Comparison of ENCODE assay signal across 26 cellular contexts in genomic region chr3:122947621-122948202, GRCh38.
DNase-seq lines count a peak whose midpoint lies in the region; ATAC-seq, FAIRE-seq and TF ChIP-seq lines count a peak whose summit lies in the region.
"Had no signal": no experiment of that assay in that cellular context is flagged by ENCODE, and none has a peak within 500 bp of the region (broad histone marks: within the 10 kb centered on the region; RNA-seq: fewer than 3 reads in every experiment).

No MANE protein-coding gene starts in this region.

- no peak overlapping the region for H2BK20ac ChIP-seq in IMR-90 (ENCODE audit: low read depth, low read length)

- no peaks in the 10 kb centered on the region for H3K9me1 ChIP-seq in IMR-90 (ENCODE audit: insufficient read depth, low read length)

- H3K4me1 ChIP-seq in A549 (peaks cover 6% of the 10 kb centered on the region; the same call in 2 of the 3 replicates), IMR-90 (ENCODE audit: control insufficient read depth, insufficient read depth, low read length) (peaks cover 1% of the 10 kb centered on the region; the same call in 1 of the 2 replicates), mesenchymal stem cell (ENCODE audit: control insufficient read depth, insufficient read depth, low read depth, low read length) (peaks cover 5% of the 10 kb centered on the region)
- H3K4me1 ChIP-seq: gastrocnemius medialis, uterus had no signal

- TF ChIP-seq EP300 in A549 (IDR thresholded peaks at IDR 0.05), result no peak

- H2AK5ac ChIP-seq in IMR-90 (ENCODE audit: low read depth, low read length) (no peak overlapping the region), mesenchymal stem cell (ENCODE audit: low read length, severe bottlenecking) (no peak overlapping the region)

- H4K20me1 ChIP-seq in IMR-90 (ENCODE audit: insufficient read depth, low read length), result no peaks in the 10 kb centered on the region

- H2BK5ac ChIP-seq in IMR-90 (ENCODE audit: low read depth, low read length, poor library complexity, severe bottlenecking), result no peak overlapping the region
- no peak overlapping the region for H2BK5ac ChIP-seq in mesenchymal stem cell (ENCODE audit: low read depth, low read length, poor library complexity, severe bottlenecking)

- H4K8ac ChIP-seq in IMR-90 (ENCODE audit: low read depth in 2 of 2, low read length in 2 of 2) (no peak overlapping the region), mesenchymal stem cell (ENCODE audit: low read length) (no peak overlapping the region)

- DNase-seq in A549 (ENCODE audit: low read depth in 1 of 2, low spot score in 1 of 2) (peak; percentile 33 to 42), IMR-90 (peak; percentile 17), choroid plexus epithelial cell (ENCODE audit: low read depth) (peak; percentile 71), mesenchymal stem cell (peak; percentile 70), HCEC 1CT (no peak), DMS53 treated with DMSO at 0.1 percent for 48 hours (lab: John Stamatoyannopoulos, UW; ENCODE audit: unreplicated experiment) (no peak), AG08395 (ENCODE audit: low spot score) (no peak)
- DNase-seq: activated CD4-positive, alpha-beta T cell treated with anti-CD3 and anti-CD28 coated beads, Interleukin-2, amount 10 ng/mL, durations not matched to agents 7 days and 5 days; activated naive CD4-positive, alpha-beta T cell; activated T-cell treated with anti-CD3 and anti-CD28 coated beads, Interleukin-2, amount 50 U/mL, for 48 hours; amniotic stem cell; Calu3; effector CD8-positive, alpha-beta T cell; EL; gastrocnemius medialis; Kasumi-1; lower lobe of right lung; NCI-H1048; NCI-H187 treated with DMSO at 0.1 percent for 48 hours; stimulated activated CD4-positive, alpha-beta T cell treated with anti-CD3 and anti-CD28 coated beads, Interleukin-2, amount 100 ng/mL, for 48 hours; uterus had no signal

- H3K4me3 ChIP-seq in A549 (no peak overlapping the region), IMR-90 (ENCODE audit: insufficient read depth, low read depth, low read length) (no peak overlapping the region), choroid plexus epithelial cell (ENCODE audit: low read depth, low read length) (no peak overlapping the region), mesenchymal stem cell (ENCODE audit: insufficient read depth in 1 of 2, low read depth in 1 of 2, low read length in 2 of 2) (no peak overlapping the region)
- H3K4me3 ChIP-seq: gastrocnemius medialis, lower lobe of right lung, thoracic aorta, uterus had no signal

- no peak for TF ChIP-seq CTCF in A549 (IDR thresholded peaks at IDR 0.05)
- no peak for TF ChIP-seq CTCF in IMR-90 (conservative IDR thresholded peaks at IDR 0.05; ENCODE audit: low read depth, low read length)
- TF ChIP-seq CTCF in choroid plexus epithelial cell (conservative IDR thresholded peaks at IDR 0.05; ENCODE audit: low read depth, low read length), result no peak

- no TSS peak for BruUV-seq in IMR-90 (replicated peaks; lab: Mats Ljungman, UMichigan)

- dilution Hi-C loops in IMR-90 (cut with HindIII; ENCODE audit: low sequenced_read_pairs, unreplicated experiment), result no loop called here

- H3K9ac ChIP-seq in IMR-90 (ENCODE audit: low read depth, low read length) (no peak overlapping the region), mesenchymal stem cell (ENCODE audit: low read length) (no peak overlapping the region)

- H3K27me3 ChIP-seq in IMR-90 (ENCODE audit: control insufficient read depth, insufficient read depth, low read length) (peaks cover 33% of the 10 kb centered on the region), mesenchymal stem cell (ENCODE audit: control insufficient read depth in 1 of 2, insufficient read depth in 1 of 2, low read length in 2 of 2) (peaks cover 49 to 55% of the 10 kb centered on the region in 2 experiments)
- H3K27me3 ChIP-seq: gastrocnemius medialis, uterus had no signal

- intact Hi-C loops in IMR-90 (cut with micrococcal nuclease), result loop anchor here (10.0 kb wide), 1 partner anchor 383 kb away; the partner anchor contains the start of genes DTX3L and PARP9

- no peak overlapping the region for H4K5ac ChIP-seq in IMR-90 (ENCODE audit: low read depth, low read length)

- ATAC-seq in A549 (0 out of 6 replicates have a peak, but pooled peaks of 1 of the 2 experiments have one; percentile 15), IMR-90 (ENCODE audit: low read depth) (no peak), GM21423 (IDR thresholded peaks at IDR 0.05; ENCODE audit: unreplicated experiment) (no peak)
- ATAC-seq: gastrocnemius medialis; lower lobe of right lung; stimulated activated memory B cell treated with anti-CD40 and anti-IgM and Interleukin-4, amounts not matched to agents 10 μg/mL and 1 μg/mL and 100 μg/mL, for 72 hours had no signal

- H3K18ac ChIP-seq in IMR-90 (ENCODE audit: low read depth, low read length) (no peak overlapping the region), mesenchymal stem cell (ENCODE audit: low read depth in 1 of 2, low read length in 2 of 2) (no peak overlapping the region)

- H3K36me3 ChIP-seq in IMR-90 (ENCODE audit: control insufficient read depth, insufficient read depth, low read length) (no peaks in the 10 kb centered on the region), mesenchymal stem cell (ENCODE audit: control insufficient read depth in 1 of 2, insufficient read depth in 2 of 2, low read depth in 1 of 2, low read length in 2 of 2) (no peaks in the 10 kb centered on the region)
- H3K36me3 ChIP-seq: gastrocnemius medialis, lower lobe of right lung, thoracic aorta, uterus had no signal

- CTCF ChIA-PET in A549 (lab: Yijun Ruan, JAX), result interaction anchor here (0.6 to 0.8 kb wide), 2 partner anchors 11 to 80 kb away, joined by 3 to 4 read pairs; partner anchors contain the start of gene SEMA5B
- CTCF ChIA-PET in IMR-90 (lab: Yijun Ruan, JAX), result no interaction called here

- H2AFZ ChIP-seq in IMR-90 (replicated peaks; ENCODE audit: low read length, poor library complexity), result no peak overlapping the region
- H2AFZ ChIP-seq in mesenchymal stem cell (ENCODE audit: low read depth, low read length), result no peak overlapping the region

- TF ChIP-seq POLR2A in A549 (IDR thresholded peaks at IDR 0.05; ENCODE audit: low read length) (no peak), IMR-90 (IDR thresholded peaks at IDR 0.05; ENCODE audit: low read depth, low read length) (no peak)

- no peak overlapping the region for H2BK15ac ChIP-seq in IMR-90 (ENCODE audit: low read depth, low read length)
- no peak overlapping the region for H2BK15ac ChIP-seq in mesenchymal stem cell (ENCODE audit: low read depth, poor library complexity, severe bottlenecking)

- no peaks in the 10 kb centered on the region for H3K9me3 ChIP-seq in A549
- no peaks in the 10 kb centered on the region for H3K9me3 ChIP-seq in IMR-90 (ENCODE audit: control insufficient read depth, insufficient read depth, low read length)
- H3K9me3 ChIP-seq in mesenchymal stem cell (ENCODE audit: control insufficient read depth, low read length), result no peaks in the 10 kb centered on the region
- H3K9me3 ChIP-seq: gastrocnemius medialis, lower lobe of right lung, thoracic aorta, uterus had no signal

- no peak for TF ChIP-seq RAD21 in A549 (conservative IDR thresholded peaks at IDR 0.05 in 1 of 2, IDR thresholded peaks at IDR 0.05 in 1 of 2)
- TF ChIP-seq RAD21 in IMR-90 (IDR thresholded peaks at IDR 0.05; ENCODE audit: low read length), result no peak

- FAIRE-seq in A549 (lab: Jason Lieb, UNC), result no peak
- FAIRE-seq: GM12892, keratinocyte had no signal

- in situ Hi-C loops in IMR-90 (cut with MboI; ENCODE audit: low sequenced_read_pairs), result loop anchor here (10.0 kb wide), 1 partner anchor 77 kb away; the partner anchor contains the start of gene SEMA5B

- POLR2A ChIA-PET in A549 (lab: Yijun Ruan, JAX) (no interaction called here), IMR-90 (lab: Charles Lee; ENCODE audit: unreplicated experiment) (no interaction called here)

- H2AK9ac ChIP-seq in IMR-90 (replicated peaks; ENCODE audit: low read depth, low read length, poor library complexity), result no peak overlapping the region

- WGBS in A549 (ENCODE audit: missing lambda C conversion rate), result 49% methylated on average over 3 of the region's 3 CpGs
- no CpG with 5 or more reads among the region's 3 CpGs for WGBS in IMR-90 (ENCODE audit: extremely low coverage in 2 of 2, insufficient read length in 1 of 2), 2 experiments
- 79% methylated on average over 2 of the region's 3 CpGs for WGBS in mesenchymal stem cell

- H3K27ac ChIP-seq in A549, result no peak overlapping the region
- H3K27ac ChIP-seq in IMR-90 (ENCODE audit: insufficient read depth, low read length), result no peak overlapping the region
- H3K27ac ChIP-seq in mesenchymal stem cell (ENCODE audit: low read length, poor library complexity, severe bottlenecking), result no peak overlapping the region
- H3K27ac ChIP-seq: gastrocnemius medialis, lower lobe of right lung, thoracic aorta had no signal

- H3K4ac ChIP-seq in IMR-90 (ENCODE audit: low read depth, low read length) (no peak overlapping the region), mesenchymal stem cell (ENCODE audit: low read depth in 1 of 2, low read length in 2 of 2) (no peak overlapping the region)

- H4K91ac ChIP-seq in IMR-90 (ENCODE audit: insufficient read depth, low read depth, low read length), result no peak overlapping the region
- H4K91ac ChIP-seq in mesenchymal stem cell (ENCODE audit: low read length), result no peak overlapping the region

- no peaks in the 10 kb centered on the region for H3K79me1 ChIP-seq in IMR-90 (ENCODE audit: low read depth in 1 of 2, low read length in 2 of 2)
- no peaks in the 10 kb centered on the region for H3K79me1 ChIP-seq in mesenchymal stem cell (replicated peaks; ENCODE audit: low read length, poor library complexity, severe bottlenecking)

- H2BK12ac ChIP-seq in mesenchymal stem cell (ENCODE audit: low read length in 2 of 2), result no peak overlapping the region

- H3K23ac ChIP-seq in IMR-90 (ENCODE audit: low read depth, low read length) (no peak overlapping the region), mesenchymal stem cell (ENCODE audit: low read length in 2 of 2) (no peak overlapping the region)

- no peak overlapping the region for H2BK120ac ChIP-seq in IMR-90 (ENCODE audit: low read depth, low read length)
- no peak overlapping the region for H2BK120ac ChIP-seq in mesenchymal stem cell (ENCODE audit: low read depth, low read length)

- H3K4me2 ChIP-seq in A549, result 0 out of 3 replicates have a peak overlapping the region, but pooled peaks have one; percentile 11
- H3K4me2 ChIP-seq in IMR-90 (ENCODE audit: low read depth, low read length), result no peak overlapping the region
- no peak overlapping the region for H3K4me2 ChIP-seq in mesenchymal stem cell (ENCODE audit: low read length, poor library complexity, severe bottlenecking)

- no peak overlapping the region for H3K14ac ChIP-seq in IMR-90 (replicated peaks; ENCODE audit: low read depth, low read length)
- no peak overlapping the region for H3K14ac ChIP-seq in mesenchymal stem cell (ENCODE audit: low read length in 2 of 2)

- no peak overlapping the region for H3K56ac ChIP-seq in IMR-90 (ENCODE audit: extremely low read depth, insufficient read depth, low read length)

TF ChIP-seq in A549, 52 proteins besides CTCF, POLR2A, EP300 and RAD21 (continues in another document):
- TF ChIP-seq HOXB13 (CRISPR knock-in tag; IDR thresholded peaks at IDR 0.05; ENCODE audit: low read depth), result no peak

TF ChIP-seq in IMR-90, 13 proteins besides CTCF, POLR2A, EP300 and RAD21 (continues in another document):
- TF ChIP-seq CHD1 (IDR thresholded peaks at IDR 0.05; ENCODE audit: low read depth, low read length), result no peak
- no peak for TF ChIP-seq MAFK (IDR thresholded peaks at IDR 0.05; ENCODE audit: low read depth, low read length)
- TF ChIP-seq BHLHE40 (IDR thresholded peaks at IDR 0.05; ENCODE audit: low read depth, low read length), result no peak
- TF ChIP-seq NFE2L2 (IDR thresholded peaks at IDR 0.05; ENCODE audit: low read depth, low read length), result no peak

Comparison
In these comparisons a context has a peak if more than half of its experiments do, and no peak if none do; other contexts are left out.
1. DNase-seq: peak in A549 (2 of 2), IMR-90 (single experiment), choroid plexus epithelial cell (single experiment) and mesenchymal stem cell (single experiment); none in HCEC 1CT (single experiment), DMS53 treated with DMSO at 0.1 percent for 48 hours (single experiment) and AG08395 (single experiment).